Comparison of ENCODE assay signal across 8 cellular contexts in genomic region chr6:43020847-43021246, GRCh38. TPM values are rescaled to one million over a fixed set of nuclear protein-coding genes. Genes with fewer than 3 reads are reported as not detected.
DNase-seq lines count a peak whose midpoint lies in the region; TF ChIP-seq lines count a peak whose summit lies in the region.

No MANE protein-coding gene starts in this region.

- peaks cover 31% of the 10 kb centered on the region for H3K4me1 ChIP-seq in mesenchymal stem cell (ENCODE audit: control insufficient read depth, insufficient read depth, low read depth, low read length)

- no peaks in the 10 kb centered on the region for H3K27me3 ChIP-seq in brain microvascular endothelial cell (replicated peaks)
- no peaks in the 10 kb centered on the region for H3K27me3 ChIP-seq in mesenchymal stem cell (ENCODE audit: control insufficient read depth in 1 of 2, insufficient read depth in 1 of 2, low read length in 2 of 2)

- no peak overlapping the region for H2BK15ac ChIP-seq in mesenchymal stem cell (ENCODE audit: low read depth, poor library complexity, severe bottlenecking)

- in situ Hi-C loops in brain microvascular endothelial cell (cut with HindIII; ENCODE audit: low pct_ligation_motif_present, low sequenced_read_pairs), result no loop called here

- H3K9ac ChIP-seq in mesenchymal stem cell (ENCODE audit: low read length), result peak overlapping the region; percentile 98

- H3K79me1 ChIP-seq in mesenchymal stem cell (replicated peaks; ENCODE audit: low read length, poor library complexity, severe bottlenecking), result peaks cover 24% of the 10 kb centered on the region

- H3K27ac ChIP-seq in brain microvascular endothelial cell (peak overlapping the region; percentile 57), mesenchymal stem cell (ENCODE audit: low read length, poor library complexity, severe bottlenecking) (peak overlapping the region; percentile 78)

- no peak overlapping the region for H2AFZ ChIP-seq in mesenchymal stem cell (ENCODE audit: low read depth, low read length)

- peak overlapping the region; percentile 20 for H4K8ac ChIP-seq in mesenchymal stem cell (ENCODE audit: low read length)

- TF ChIP-seq EP300 in Ishikawa (IDR thresholded peaks at IDR 0.05; ENCODE audit: borderline replicate concordance), result no peak

- H3K36me3 ChIP-seq in brain microvascular endothelial cell (replicated peaks), result peaks cover 36% of the 10 kb centered on the region
- H3K36me3 ChIP-seq in mesenchymal stem cell (ENCODE audit: control insufficient read depth in 1 of 2, insufficient read depth in 2 of 2, low read depth in 1 of 2, low read length in 2 of 2), result peaks cover 62 to 70% of the 10 kb centered on the region in 2 experiments

- no peak overlapping the region for H3K18ac ChIP-seq in mesenchymal stem cell (ENCODE audit: low read depth in 1 of 2, low read length in 2 of 2)

- no peaks in the 10 kb centered on the region for H3K9me3 ChIP-seq in mesenchymal stem cell (ENCODE audit: control insufficient read depth, low read length)

- peak overlapping the region in 1 of 2 experiments; percentile 81 for H3K4ac ChIP-seq in mesenchymal stem cell (ENCODE audit: low read depth in 1 of 2, low read length in 2 of 2)

- H2AK5ac ChIP-seq in mesenchymal stem cell (ENCODE audit: low read length, severe bottlenecking), result peak overlapping the region; percentile 86

- H3K4me2 ChIP-seq in mesenchymal stem cell (ENCODE audit: low read length, poor library complexity, severe bottlenecking), result peak overlapping the region; percentile 86

- no peak overlapping the region for H2BK12ac ChIP-seq in mesenchymal stem cell (ENCODE audit: low read length in 2 of 2)

- no peak overlapping the region for H3K23ac ChIP-seq in mesenchymal stem cell (ENCODE audit: low read length in 2 of 2)

- no peak overlapping the region for H2BK5ac ChIP-seq in mesenchymal stem cell (ENCODE audit: low read depth, low read length, poor library complexity, severe bottlenecking)

- H4K91ac ChIP-seq in mesenchymal stem cell (ENCODE audit: low read length), result peak overlapping the region; percentile 0

- H3K4me3 ChIP-seq in AG10803 (ENCODE audit: low read length) (peak overlapping the region; percentile 99), brain microvascular endothelial cell (ENCODE audit: low read depth, low read length) (peak overlapping the region; percentile 81), mesenchymal stem cell (ENCODE audit: insufficient read depth in 1 of 2, low read depth in 1 of 2, low read length in 2 of 2) (peak overlapping the region in 1 of 2 experiments; percentile 98)

- DNase-seq in AG10803 (ENCODE audit: low read depth) (no peak), brain microvascular endothelial cell (no peak), mesenchymal stem cell (peak; percentile 44), NCI-H446 (lab: John Stamatoyannopoulos, UW) (no peak), retina (no peak), globus pallidus (ENCODE audit: low spot score) (no peak), occipital lobe (lab: John Stamatoyannopoulos, UW) (no peak)

- H3K14ac ChIP-seq in mesenchymal stem cell (ENCODE audit: low read length in 2 of 2), result no peak overlapping the region

- TF ChIP-seq CTCF in AG10803 (conservative IDR thresholded peaks at IDR 0.05; ENCODE audit: low read length), result no peak
- TF ChIP-seq CTCF in brain microvascular endothelial cell (IDR thresholded peaks at IDR 0.05; ENCODE audit: low read depth, low read length, missing control alignments), result no peak

- H2BK120ac ChIP-seq in mesenchymal stem cell (ENCODE audit: low read depth, low read length), result no peak overlapping the region

- no peak for TF ChIP-seq RAD21 in Ishikawa (IDR thresholded peaks at IDR 0.05; ENCODE audit: low read depth)

- WGBS in mesenchymal stem cell, result 57% methylated on average over 1 of the region's 5 CpGs

TF ChIP-seq in Ishikawa, 13 proteins besides CTCF, POLR2A, EP300 and RAD21:
- peak; percentile 21; the same call in 1 of the 2 replicates for TF ChIP-seq ZBTB7A (IDR thresholded peaks at IDR 0.05; ENCODE audit: low read depth)
- no peak for TF ChIP-seq MAX (IDR thresholded peaks at IDR 0.05)
TF ChIP-seq in Ishikawa: peak in this region for 1.

RNA-seq across cellular contexts. Expression of gene RRP36, which starts 0.6 kb away (rescaled TPM):
- 117 TPM for polyA plus RNA-seq in mesenchymal stem cell (2013, experiment 1 of 2)
- 116 TPM for polyA plus RNA-seq in mesenchymal stem cell (2013, experiment 2 of 2)
- total RNA-seq in occipital lobe, result 52.3 TPM

RNA-seq across cellular contexts. Expression of gene KLHDC3, which starts 6.8 kb away (rescaled TPM):
- 51.3 TPM for polyA plus RNA-seq in mesenchymal stem cell (2013, experiment 1 of 2)
- polyA plus RNA-seq in mesenchymal stem cell (2013, experiment 2 of 2), result 51.0 TPM
- 145 TPM for total RNA-seq in occipital lobe

RNA-seq across cellular contexts. Expression of gene MEA1, which starts 7.1 kb away (rescaled TPM):
- 84.9 TPM for polyA plus RNA-seq in mesenchymal stem cell (2013, experiment 1 of 2)
- polyA plus RNA-seq in mesenchymal stem cell (2013, experiment 2 of 2), result 88.1 TPM
- total RNA-seq in occipital lobe, result 27.8 TPM

RNA-seq across cellular contexts. Expression of gene CUL7, which starts 32.8 kb away (rescaled TPM):
- 20.3 TPM for polyA plus RNA-seq in mesenchymal stem cell (2013, experiment 1 of 2)
- polyA plus RNA-seq in mesenchymal stem cell (2013, experiment 2 of 2), result 19.0 TPM
- total RNA-seq in occipital lobe, result 12.8 TPM

RNA-seq across cellular contexts. Expression of gene PPP2R5D, which starts 36.5 kb away (rescaled TPM):
- polyA plus RNA-seq in mesenchymal stem cell (2013, experiment 1 of 2), result 41.7 TPM
- 40.9 TPM for polyA plus RNA-seq in mesenchymal stem cell (2013, experiment 2 of 2)
- 33.2 TPM for total RNA-seq in occipital lobe
